ENCODE assay signal across 1 cellular context in the genomic region with DNA sequence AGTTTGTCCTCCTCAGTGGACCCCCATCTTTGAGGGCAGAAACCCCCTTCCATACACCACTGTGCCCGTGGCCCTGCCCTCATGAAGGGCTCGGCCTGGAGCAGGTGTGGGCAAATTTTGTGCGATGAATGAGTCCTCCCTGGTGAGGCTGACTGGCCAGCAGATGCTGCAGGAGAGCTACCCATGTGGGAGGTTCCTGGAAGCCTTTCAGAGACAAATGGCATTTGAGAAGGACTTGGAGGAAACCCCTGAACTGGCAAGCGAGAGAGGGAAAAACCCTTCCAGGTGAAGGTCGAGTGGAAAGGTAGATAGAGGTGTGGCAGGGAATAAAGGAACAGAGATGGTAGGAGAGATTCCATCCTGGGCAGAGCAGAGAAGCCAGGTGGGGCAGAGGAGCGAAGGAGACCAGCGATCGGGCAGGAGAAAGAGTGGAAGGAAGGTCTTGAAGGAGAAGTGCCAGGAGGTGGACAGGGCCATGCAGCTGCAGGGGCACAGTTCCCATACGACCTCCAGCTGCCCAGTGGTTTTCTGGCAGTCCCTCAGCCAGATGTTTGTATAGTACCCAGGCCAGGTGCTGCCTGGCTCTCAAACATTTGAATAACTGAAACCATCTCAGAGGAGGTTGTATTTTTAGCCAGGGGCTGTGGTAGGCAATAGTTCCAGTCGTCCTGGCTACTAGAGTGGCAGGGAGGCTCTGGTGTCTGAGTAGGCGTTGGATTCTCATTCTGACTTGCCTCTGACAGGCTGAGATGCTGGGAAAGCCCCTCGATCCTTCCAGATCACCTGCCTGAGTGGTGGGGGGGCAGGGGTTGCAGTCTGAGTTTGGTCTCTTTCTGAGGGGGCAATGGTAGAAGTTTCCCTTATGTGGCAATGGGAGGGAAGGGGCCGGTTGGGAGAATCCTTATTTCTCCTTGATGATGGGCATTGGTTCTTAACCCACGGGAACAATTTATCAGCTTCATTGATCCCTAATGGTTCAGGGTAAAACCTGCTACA.
TF ChIP-seq lines count a peak whose summit lies in the region.

No MANE protein-coding gene starts in this region.

TF ChIP-seq in IMR-90, 13 proteins besides CTCF, POLR2A, EP300 and RAD21 (continued from another document):
- TF ChIP-seq, protein P1, sequence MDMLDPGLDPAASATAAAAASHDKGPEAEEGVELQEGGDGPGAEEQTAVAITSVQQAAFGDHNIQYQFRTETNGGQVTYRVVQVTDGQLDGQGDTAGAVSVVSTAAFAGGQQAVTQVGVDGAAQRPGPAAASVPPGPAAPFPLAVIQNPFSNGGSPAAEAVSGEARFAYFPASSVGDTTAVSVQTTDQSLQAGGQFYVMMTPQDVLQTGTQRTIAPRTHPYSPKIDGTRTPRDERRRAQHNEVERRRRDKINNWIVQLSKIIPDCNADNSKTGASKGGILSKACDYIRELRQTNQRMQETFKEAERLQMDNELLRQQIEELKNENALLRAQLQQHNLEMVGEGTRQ (IDR thresholded peaks at IDR 0.05; ENCODE audit: low read depth, low read length): no peak
- TF ChIP-seq FOS (IDR thresholded peaks at IDR 0.05; ENCODE audit: low read depth, low read length): no peak
